In the genomic region with DNA sequence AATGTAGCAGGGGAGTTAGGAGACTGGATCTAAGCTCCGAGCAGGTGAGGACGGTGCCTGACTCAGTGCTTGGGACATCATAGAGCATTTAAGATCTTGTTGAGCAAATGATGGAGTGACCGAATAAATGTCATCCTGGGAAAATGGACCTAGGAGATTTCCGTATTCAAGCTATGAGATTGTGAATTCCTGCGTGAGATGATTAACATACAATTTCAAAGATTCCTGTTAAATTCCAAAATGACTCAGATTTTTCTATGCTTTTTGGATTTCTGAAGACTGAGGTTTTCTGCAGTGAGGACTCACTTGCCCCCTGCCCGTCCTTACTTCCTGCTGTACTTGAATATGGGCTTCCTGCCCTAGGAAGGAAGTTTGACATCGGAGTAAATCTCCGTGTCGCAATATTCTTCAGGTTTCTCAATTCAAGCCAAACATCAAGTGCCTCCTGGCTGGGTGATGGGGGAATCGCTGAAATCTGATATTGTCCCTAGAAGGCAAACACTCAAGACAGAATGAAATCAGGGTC, we compare ENCODE assay signal across 9 cellular contexts. TPM values are rescaled to one million over a fixed set of nuclear protein-coding genes. Genes with fewer than 3 reads are reported as not detected.
DNase-seq lines count a peak whose midpoint lies in the region; ATAC-seq, FAIRE-seq and TF ChIP-seq lines count a peak whose summit lies in the region.
"Had no signal": no experiment of that assay in that cellular context is flagged by ENCODE, and none has a peak within 500 bp of the region (broad histone marks: within the 10 kb centered on the region; RNA-seq: fewer than 3 reads in every experiment).

No MANE protein-coding gene starts in this region.

- H3K27me3 ChIP-seq in RWPE2 (ENCODE audit: insufficient read depth, poor library complexity, severe bottlenecking) = no peaks in the 10 kb centered on the region
- no peaks in the 10 kb centered on the region for H3K27me3 ChIP-seq in esophagus squamous epithelium
- no peaks in the 10 kb centered on the region for H3K27me3 ChIP-seq in pancreas

- DNase-seq in GM03348 (ENCODE audit: low spot score) (peak; percentile 72), RWPE2 (ENCODE audit: low spot score) (no peak), esophagus squamous epithelium (lab: John Stamatoyannopoulos, UW) (no peak), pancreas (no peak), D721Med (ENCODE audit: insufficient read length, low spot score) (no peak), NCI-H774 (lab: John Stamatoyannopoulos, UW) (no peak), NCI-H82 treated with DMSO at 0.1 percent for 48 hours (lab: John Stamatoyannopoulos, UW; ENCODE audit: unreplicated experiment) (no peak)
- DNase-seq: RPMI8226 had no signal

- TF ChIP-seq POLR2A in esophagus squamous epithelium (IDR thresholded peaks at IDR 0.05) = no peak

- H3K4me1 ChIP-seq in RWPE2 (ENCODE audit: insufficient read depth, poor library complexity, severe bottlenecking) (peaks cover 16% of the 10 kb centered on the region), esophagus squamous epithelium (peaks cover 2 to 26% (median 11%) of the 10 kb centered on the region in 3 donors), pancreas (peaks cover 0 to 11% (median 0%) of the 10 kb centered on the region in 3 donors)

- ATAC-seq in RWPE2 (ENCODE audit: low read depth) (peak; percentile 70), pancreas (peak in 3 of 4 donors; percentile 16 to 45 (median 30)), HG03045 (IDR thresholded peaks at IDR 0.05; ENCODE audit: unreplicated experiment) (no peak)

- FAIRE-seq in pancreas (lab: Jason Lieb, UNC) (no peak), D721Med (lab: Jason Lieb, UNC) (no peak)

- WGBS in esophagus squamous epithelium, 2 donors = 69 to 84% methylated on average over 10 of the region's 10 CpGs
- WGBS in pancreas, 2 donors = 62 to 64% methylated on average over 10 of the region's 10 CpGs

- H3K9me3 ChIP-seq in RWPE2 (ENCODE audit: severe bottlenecking) (no peaks in the 10 kb centered on the region), esophagus squamous epithelium (no peaks in the 10 kb centered on the region), pancreas (no peaks in the 10 kb centered on the region)

- H3K36me3 ChIP-seq in RWPE2 (ENCODE audit: low read depth) (no peaks in the 10 kb centered on the region), esophagus squamous epithelium (no peaks in the 10 kb centered on the region), pancreas (no peaks in the 10 kb centered on the region)

- H3K4me3 ChIP-seq in RWPE2 (ENCODE audit: severe bottlenecking) (no peak overlapping the region), esophagus squamous epithelium (no peak overlapping the region), pancreas (no peak overlapping the region)

- TF ChIP-seq CTCF in RWPE2 (IDR thresholded peaks at IDR 0.05; ENCODE audit: poor library complexity, severe bottlenecking) (peak; percentile 14), esophagus squamous epithelium (IDR thresholded peaks at IDR 0.05) (no peak), pancreas (IDR thresholded peaks at IDR 0.05) (no peak), D721Med (IDR thresholded peaks at IDR 0.05; ENCODE audit: insufficient read depth, missing control alignments) (no peak)

- intact Hi-C loops in esophagus squamous epithelium (cut with DNase I) (loop anchor here (5.0 kb wide), 1 partner anchor 37 kb away; no protein-coding TSS in a partner anchor), pancreas (cut with DNase I) (no loop called here)

- H3K27ac ChIP-seq in RWPE2 (ENCODE audit: poor library complexity, severe bottlenecking) (peak overlapping the region; percentile 48), esophagus squamous epithelium (peak overlapping the region in 3 of 4 donors; percentile 76 to 87 (median 79)), pancreas (peak overlapping the region in 2 of 4 donors; percentile 22 to 48)

RNA-seq across cellular contexts. Expression of a gene that starts 5.2 kb away (rescaled TPM):
- 1 to 10 TPM; 1.6 to 8.0 (median 3.0) TPM for total RNA-seq in esophagus squamous epithelium
- total RNA-seq in pancreas = 1 to 10 TPM in 2 of 6 donors, under 1 TPM in 4; 0.28 to 1.9 (median 0.83) TPM
- polyA plus RNA-seq in pancreas = 1 to 10 TPM in 1 of 2 donors, under 1 TPM in 1; 0.57 to 1.6 TPM

RNA-seq across cellular contexts. Expression of a gene that starts 10.5 kb away (rescaled TPM):
- total RNA-seq in esophagus squamous epithelium (100 to 1,000 TPM in 1 of 4 donors, 10 to 100 TPM in 3; 78.7 to 107 (median 87.4) TPM), pancreas (10 to 100 TPM; 19.0 to 51.3 (median 25.4) TPM)
- 10 to 100 TPM; 60.3 to 80.9 TPM for polyA plus RNA-seq in pancreas
